In genomic region chr2:69012310-69013122, GRCh38 we compare ENCODE assay signal across 9 cellular contexts. TPM values are rescaled to one million over a fixed set of nuclear protein-coding genes. Genes with fewer than 3 reads are reported as not detected.
DNase-seq lines count a peak whose midpoint lies in the region; FAIRE-seq and TF ChIP-seq lines count a peak whose summit lies in the region.
"Had no signal": no experiment of that assay in that cellular context is flagged by ENCODE, and none has a peak within 500 bp of the region (broad histone marks: within the 10 kb centered on the region; RNA-seq: fewer than 3 reads in every experiment).

No MANE protein-coding gene starts in this region.

- no peaks in the 10 kb centered on the region for H3K27me3 Mint-ChIP-seq in astrocyte (ENCODE audit: low read depth, unreplicated experiment)

- no peaks in the 10 kb centered on the region for H3K36me3 ChIP-seq in ES-I3 (ENCODE audit: insufficient read depth, low read length)
- no peaks in the 10 kb centered on the region for H3K36me3 ChIP-seq in astrocyte (ENCODE audit: insufficient read depth, low read length)
- no peaks in the 10 kb centered on the region for H3K36me3 ChIP-seq in rectal smooth muscle tissue (ENCODE audit: control insufficient read depth, insufficient read depth, low read length)

- TF ChIP-seq CTCF in astrocyte (IDR thresholded peaks at IDR 0.05; ENCODE audit: insufficient read depth, low read depth, low read length), result peak; percentile 57

- DNase-seq in HuH-7.5 (ENCODE audit: low spot score) (peak; percentile 28), SKM-1 (lab: John Stamatoyannopoulos, UW; ENCODE audit: unreplicated experiment) (peak; percentile 19), astrocyte (ENCODE audit: low read depth) (peak; percentile 40), hippocampal formation (lab: John Stamatoyannopoulos, UW) (peak; percentile 38 to 62), OCI-M2 (lab: John Stamatoyannopoulos, UW; ENCODE audit: unreplicated experiment) (no peak), RKO (ENCODE audit: low spot score) (no peak)

- H3K27ac ChIP-seq in astrocyte (ENCODE audit: low read depth, low read length) (no peak overlapping the region), rectal smooth muscle tissue (ENCODE audit: low read depth, low read length) (peak overlapping the region; percentile 90)

- H3K4me3 ChIP-seq in astrocyte (ENCODE audit: insufficient read depth, low read depth, low read length) (peak overlapping the region; percentile 97), rectal smooth muscle tissue (ENCODE audit: low read length) (peak overlapping the region; percentile 85)

- H2AFZ ChIP-seq in astrocyte (ENCODE audit: low read depth, low read length), result peak overlapping the region; percentile 92

- no peaks in the 10 kb centered on the region for H3K9me3 ChIP-seq in ES-I3 (ENCODE audit: control insufficient read depth, insufficient read depth, low read length)
- H3K9me3 ChIP-seq in astrocyte (ENCODE audit: insufficient read depth, low read depth, low read length), result no peaks in the 10 kb centered on the region

- peak overlapping the region; percentile 6 for H3K27ac Mint-ChIP-seq in astrocyte (ENCODE audit: unreplicated experiment)

- peaks cover 4% of the 10 kb centered on the region for H3K36me3 Mint-ChIP-seq in astrocyte (ENCODE audit: low read depth, unreplicated experiment)

- H3K4me1 ChIP-seq in ES-I3 (ENCODE audit: insufficient read depth, low read length) (no peaks in the 10 kb centered on the region), astrocyte (ENCODE audit: insufficient read depth, low read length) (peaks cover 14% of the 10 kb centered on the region), rectal smooth muscle tissue (ENCODE audit: control insufficient read depth, insufficient read depth, low read length) (peaks cover 10% of the 10 kb centered on the region)

- H3K4me3 Mint-ChIP-seq in astrocyte (ENCODE audit: unreplicated experiment), result peak overlapping the region; percentile 97

- H3K9ac ChIP-seq in ES-I3 (ENCODE audit: low read depth, low read length) (peak overlapping the region; percentile 71), astrocyte (ENCODE audit: low read length) (peak overlapping the region; percentile 94), rectal smooth muscle tissue (ENCODE audit: low read length) (no peak overlapping the region)

- peaks cover 27% of the 10 kb centered on the region for H3K4me1 Mint-ChIP-seq in astrocyte (ENCODE audit: low read depth, unreplicated experiment)

- no peaks in the 10 kb centered on the region for H3K27me3 ChIP-seq in astrocyte (ENCODE audit: insufficient read depth, low read length)
- peaks cover 3% of the 10 kb centered on the region for H3K27me3 ChIP-seq in rectal smooth muscle tissue (ENCODE audit: control insufficient read depth, insufficient read depth, low read length)

- H3K9me3 Mint-ChIP-seq in astrocyte (ENCODE audit: unreplicated experiment), result no peaks in the 10 kb centered on the region

- peaks cover 25% of the 10 kb centered on the region for H4K20me1 ChIP-seq in astrocyte (ENCODE audit: insufficient read depth, low read length)

- H3K79me2 ChIP-seq in astrocyte (ENCODE audit: insufficient read depth, low read length), result peaks cover 41% of the 10 kb centered on the region

- H3K4me2 ChIP-seq in astrocyte (ENCODE audit: low read length), result peak overlapping the region; percentile 99

- FAIRE-seq in astrocyte (lab: Jason Lieb, UNC), result peak; percentile 9

RNA-seq across cellular contexts. Expression of gene ANTXR1, which starts 0.5 kb away (rescaled TPM):
- 67.8 and 71.7 TPM in 2 replicates for total RNA-seq in astrocyte

RNA-seq across cellular contexts. Expression of gene GKN1, which starts 38.1 kb away (rescaled TPM):
- total RNA-seq in astrocyte, result not detected in 2 replicates
- total RNA-seq: dermis microvascular lymphatic vessel endothelial cell had no signal

RNA-seq across cellular contexts. Expression of gene GKN2, which starts 59.8 kb away (rescaled TPM):
- total RNA-seq in astrocyte, result not detected in 2 replicates
- total RNA-seq: dermis microvascular lymphatic vessel endothelial cell had no signal

Comparison
In these comparisons a context has a peak if more than half of its experiments do, and no peak if none do; other contexts are left out.
1. DNase-seq: peak in HuH-7.5 (single experiment), SKM-1 (single experiment), astrocyte (single experiment) and hippocampal formation (2 of 2); none in OCI-M2 (single experiment) and RKO (single experiment).